18 cellular contexts compared by ENCODE assay signal in the genomic region with DNA sequence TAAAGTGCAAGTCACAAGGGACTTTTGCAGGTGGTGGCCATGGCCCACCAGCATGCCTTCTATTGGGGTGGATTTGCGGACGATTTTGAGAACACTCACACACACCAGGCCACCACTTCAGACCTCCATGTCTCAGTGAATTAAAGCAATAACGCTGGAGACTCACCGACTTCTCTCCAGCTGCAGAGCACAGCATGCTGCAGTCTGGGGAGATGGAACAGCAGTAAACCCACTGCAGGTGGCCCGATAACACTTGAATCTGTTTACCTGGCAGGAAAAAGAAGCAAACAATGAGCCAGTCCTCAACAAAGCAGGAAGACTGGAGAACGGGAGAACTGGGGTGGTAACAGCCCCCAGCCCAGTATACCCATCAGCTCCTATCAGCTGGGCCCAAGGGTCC. TPM values are rescaled to one million over a fixed set of nuclear protein-coding genes. Genes with fewer than 3 reads are reported as not detected.
DNase-seq lines count a peak whose midpoint lies in the region; ATAC-seq lines count a peak whose summit lies in the region.
"Had no signal": no experiment of that assay in that cellular context is flagged by ENCODE, and none has a peak within 500 bp of the region (broad histone marks: within the 10 kb centered on the region; RNA-seq: fewer than 3 reads in every experiment).

No MANE protein-coding gene starts in this region.

- H3K27ac Mint-ChIP-seq in CD4-positive, CD25-positive, alpha-beta regulatory T cell: peak overlapping the region in 2 of 3 donors; percentile 11 to 64
- H3K27ac Mint-ChIP-seq in T-helper 17 cell: peak overlapping the region; percentile 37
- H3K27ac Mint-ChIP-seq: memory B cell had no signal

- no peaks in the 10 kb centered on the region for H3K27me3 Mint-ChIP-seq in CD4-positive, CD25-positive, alpha-beta regulatory T cell
- H3K27me3 Mint-ChIP-seq in T-helper 17 cell: no peaks in the 10 kb centered on the region
- H3K27me3 Mint-ChIP-seq: memory B cell had no signal

- peaks cover 3 to 8% (median 5%) of the 10 kb centered on the region in 4 donors for H3K4me1 Mint-ChIP-seq in CD4-positive, CD25-positive, alpha-beta regulatory T cell
- H3K4me1 Mint-ChIP-seq in T-helper 17 cell: peaks cover 14% of the 10 kb centered on the region

- H3K4me1 ChIP-seq in CD4-positive, CD25-positive, alpha-beta regulatory T cell (ENCODE audit: control insufficient read depth, insufficient read depth, low read length, poor library complexity, severe bottlenecking): no peaks in the 10 kb centered on the region

- H3K9me3 Mint-ChIP-seq in CD4-positive, CD25-positive, alpha-beta regulatory T cell: no peaks in the 10 kb centered on the region
- H3K9me3 Mint-ChIP-seq: CD8-positive, alpha-beta memory T cell; memory B cell had no signal

- DNase-seq in CD4-positive, CD25-positive, alpha-beta regulatory T cell: no peak
- DNase-seq in DMS53 treated with DMSO at 0.1 percent for 48 hours (lab: John Stamatoyannopoulos, UW; ENCODE audit: unreplicated experiment) (peak; percentile 85), NCI-H187 treated with DMSO at 0.1 percent for 48 hours (lab: John Stamatoyannopoulos, UW) (peak; percentile 38), T-helper 17 cell (no peak), T1000 (lab: John Stamatoyannopoulos, UW) (no peak)
- no peak for DNase-seq in stimulated activated CD4-positive, alpha-beta T cell treated with anti-CD3 and anti-CD28 coated beads, Interleukin-15, amount 100 ng/mL, for 24 hours
- DNase-seq: activated CD8-positive, alpha-beta memory T cell treated with anti-CD3 and anti-CD28 coated beads for 24 hours; amygdala; caudate nucleus; CD8-positive, alpha-beta memory T cell; erythroblast; foreskin melanocyte; NCI-H1048; NCI-H526 treated with DMSO at 0.1 percent for 48 hours; SHP77 treated with DMSO at 0.1 percent for 48 hours; stimulated activated CD4-positive, alpha-beta T cell treated with anti-CD3 and anti-CD28 coated beads, Interleukin-12 subunit alpha, Interleukin-12 subunit beta, amount 100 ng/mL, for 4 hours had no signal

- no peak for ATAC-seq in CD4-positive, CD25-positive, alpha-beta regulatory T cell (ENCODE audit: low read depth in 2 of 2)
- ATAC-seq in T-helper 17 cell (no peak), GM21423 (IDR thresholded peaks at IDR 0.05; ENCODE audit: unreplicated experiment) (no peak)

- no peaks in the 10 kb centered on the region for H3K27me3 ChIP-seq in CD4-positive, CD25-positive, alpha-beta regulatory T cell (ENCODE audit: control insufficient read depth, insufficient read depth, low read length)

- no peak overlapping the region for H3K4me3 Mint-ChIP-seq in CD4-positive, CD25-positive, alpha-beta regulatory T cell
- H3K4me3 Mint-ChIP-seq in T-helper 17 cell: no peak overlapping the region
- H3K4me3 Mint-ChIP-seq: CD8-positive, alpha-beta memory T cell; memory B cell had no signal

- no peak overlapping the region for H3K27ac ChIP-seq in CD4-positive, CD25-positive, alpha-beta regulatory T cell (ENCODE audit: insufficient read depth, low read length, poor library complexity, severe bottlenecking)

- peaks cover 64% of the 10 kb centered on the region for H3K36me3 Mint-ChIP-seq in CD4-positive, CD25-positive, alpha-beta regulatory T cell
- H3K36me3 Mint-ChIP-seq in T-helper 17 cell (ENCODE audit: low read depth): peaks cover 14% of the 10 kb centered on the region

- peaks cover 72% of the 10 kb centered on the region for H3K36me3 ChIP-seq in CD4-positive, CD25-positive, alpha-beta regulatory T cell (ENCODE audit: control insufficient read depth, insufficient read depth, low read length)

- H3K4me3 ChIP-seq in CD4-positive, CD25-positive, alpha-beta regulatory T cell (ENCODE audit: low read depth, low read length): no peak overlapping the region

- no peaks in the 10 kb centered on the region for H3K9me3 ChIP-seq in CD4-positive, CD25-positive, alpha-beta regulatory T cell (ENCODE audit: control insufficient read depth in 2 of 2, low read length in 2 of 2)
- H3K9me3 ChIP-seq in T-helper 17 cell (ENCODE audit: control insufficient read depth, low read length, poor library complexity, severe bottlenecking): no peaks in the 10 kb centered on the region

RNA-seq across cellular contexts. Expression of a gene that starts 21.6 kb away (rescaled TPM):
- 12.0 TPM for total RNA-seq in CD4-positive, CD25-positive, alpha-beta regulatory T cell
- 10 to 100 TPM; 19.2 to 21.1 (median 20.1) TPM for polyA plus RNA-seq in CD4-positive, CD25-positive, alpha-beta regulatory T cell
- total RNA-seq in T-helper 17 cell: 10 to 100 TPM; 10.6 to 15.8 TPM

RNA-seq across cellular contexts. Expression of a gene that starts 22.9 kb away (rescaled TPM):
- 30.8 TPM for total RNA-seq in CD4-positive, CD25-positive, alpha-beta regulatory T cell
- polyA plus RNA-seq in CD4-positive, CD25-positive, alpha-beta regulatory T cell: 10 to 100 TPM; 16.0 to 26.2 (median 22.2) TPM
- total RNA-seq in T-helper 17 cell: 10 to 100 TPM; 26.9 to 36.2 TPM

Comparison
In these comparisons a context has a peak if more than half of its experiments do, and no peak if none do; other contexts are left out.
1. DNase-seq: peak in DMS53 treated with DMSO at 0.1 percent for 48 hours (single experiment) and NCI-H187 treated with DMSO at 0.1 percent for 48 hours (single experiment); none in CD4-positive, CD25-positive, alpha-beta regulatory T cell (0 of 3), T-helper 17 cell (0 of 3), stimulated activated CD4-positive, alpha-beta T cell treated with anti-CD3 and anti-CD28 coated beads, Interleukin-15, amount 100 ng/mL, for 24 hours (single experiment) and T1000 (single experiment).